17 cellular contexts compared by ENCODE assay signal in genomic region chr9:130275156-130275555, GRCh38. TPM values are rescaled to one million over a fixed set of nuclear protein-coding genes. Genes with fewer than 3 reads are reported as not detected.
DNase-seq lines count a peak whose midpoint lies in the region; ATAC-seq and TF ChIP-seq lines count a peak whose summit lies in the region.
"Had no signal": no experiment of that assay in that cellular context is flagged by ENCODE, and none has a peak within 500 bp of the region (broad histone marks: within the 10 kb centered on the region; RNA-seq: fewer than 3 reads in every experiment).

No MANE protein-coding gene starts in this region.

- intact Hi-C loops in thyroid gland (cut with DNase I) = no loop called here

- H2AFZ ChIP-seq in GM23248 = no peak overlapping the region

- WGBS in suprapubic skin = 92% methylated on average over 9 of the region's 9 CpGs
- WGBS in GM23248 (ENCODE audit: low coverage in 1 of 2, low lambda C conversion rate in 2 of 2, missing lambda C conversion rate in 2 of 2), 2 experiments = 58 to 67% methylated on average over 9 of the region's 9 CpGs
- 81 to 89% methylated on average over 9 of the region's 9 CpGs for WGBS in thyroid gland, 2 donors

- no peaks in the 10 kb centered on the region for H3K27me3 ChIP-seq in BLaER1
- no peaks in the 10 kb centered on the region for H3K27me3 ChIP-seq in SJCRH30
- no peaks in the 10 kb centered on the region for H3K27me3 ChIP-seq in suprapubic skin
- H3K27me3 ChIP-seq in GM23248 (replicated peaks; ENCODE audit: insufficient read depth) = peaks cover 4% of the 10 kb centered on the region; the same call in 1 of the 2 replicates
- H3K27me3 ChIP-seq in thyroid gland = peaks cover 4% of the 10 kb centered on the region

- H3K9ac ChIP-seq in BLaER1 (0 out of 2 replicates have a peak overlapping the region, but pooled peaks have one; percentile 28), GM23248 (no peak overlapping the region)

- H3F3A ChIP-seq in GM23248 (ENCODE audit: insufficient read depth) = no peaks in the 10 kb centered on the region

- peaks cover 14% of the 10 kb centered on the region for H3K4me1 ChIP-seq in BLaER1
- peaks cover 37% of the 10 kb centered on the region for H3K4me1 ChIP-seq in SJCRH30
- no peaks in the 10 kb centered on the region for H3K4me1 ChIP-seq in suprapubic skin
- no peaks in the 10 kb centered on the region for H3K4me1 ChIP-seq in GM23248 (ENCODE audit: insufficient read depth)
- peaks cover 0 to 4% of the 10 kb centered on the region in 2 donors for H3K4me1 ChIP-seq in thyroid gland
- H3K4me1 ChIP-seq: Caco-2 had no signal

- in situ Hi-C loops in GM23248 (cut with MboI) = no loop called here

- no peak overlapping the region for H3K4me3 ChIP-seq in BLaER1
- H3K4me3 ChIP-seq in SJCRH30 = no peak overlapping the region
- H3K4me3 ChIP-seq in suprapubic skin = no peak overlapping the region
- H3K4me3 ChIP-seq in GM23248 = no peak overlapping the region
- H3K4me3 ChIP-seq in thyroid gland (replicated peaks in 1 of 3) = no peak overlapping the region

- H3K27ac ChIP-seq in BLaER1 = no peak overlapping the region
- peak overlapping the region; percentile 30; the same call in 1 of the 2 replicates for H3K27ac ChIP-seq in SJCRH30
- H3K27ac ChIP-seq in suprapubic skin = no peak overlapping the region
- no peak overlapping the region for H3K27ac ChIP-seq in GM23248
- H3K27ac ChIP-seq in thyroid gland = no peak overlapping the region
- H3K27ac ChIP-seq: HL-60 had no signal

- ATAC-seq in GM21515 (IDR thresholded peaks at IDR 0.05; ENCODE audit: unreplicated experiment) = no peak

- DNase-seq in SJCRH30 (no peak), mesenteric fat pad (ENCODE audit: low spot score) (peak; percentile 73), suprapubic skin (ENCODE audit: low spot score in 2 of 2) (peak; percentile 23 to 33), GM23248 (no peak), thyroid gland (no peak)
- DNase-seq: 8988T; C1 segment of cervical spinal cord; Caco-2; CD4-positive, alpha-beta T cell; DMS153; DMS79; GDM1; GOT3; H9 had no signal

- H3K9me3 ChIP-seq in BLaER1 = no peaks in the 10 kb centered on the region
- no peaks in the 10 kb centered on the region for H3K9me3 ChIP-seq in SJCRH30 (replicated peaks)
- no peaks in the 10 kb centered on the region for H3K9me3 ChIP-seq in suprapubic skin
- no peaks in the 10 kb centered on the region for H3K9me3 ChIP-seq in GM23248 (ENCODE audit: low read depth)
- no peaks in the 10 kb centered on the region for H3K9me3 ChIP-seq in thyroid gland
- H3K9me3 ChIP-seq: Caco-2 had no signal

- H3K4me2 ChIP-seq in BLaER1 (peak overlapping the region; percentile 75), GM23248 (ENCODE audit: unreplicated experiment) (no peak overlapping the region)

- H4K20me1 ChIP-seq in BLaER1 = no peaks in the 10 kb centered on the region
- H4K20me1 ChIP-seq in GM23248 (ENCODE audit: insufficient read depth) = no peaks in the 10 kb centered on the region

- H3K9me2 ChIP-seq in GM23248 (ENCODE audit: insufficient read depth) = no peaks in the 10 kb centered on the region

- TF ChIP-seq EP300 in suprapubic skin (IDR thresholded peaks at IDR 0.05) = no peak

- H3K79me2 ChIP-seq in GM23248 (ENCODE audit: insufficient read depth) = no peaks in the 10 kb centered on the region

- no peaks in the 10 kb centered on the region for H3K36me3 ChIP-seq in BLaER1
- H3K36me3 ChIP-seq in SJCRH30 = no peaks in the 10 kb centered on the region
- H3K36me3 ChIP-seq in suprapubic skin = no peaks in the 10 kb centered on the region
- no peaks in the 10 kb centered on the region for H3K36me3 ChIP-seq in GM23248 (ENCODE audit: low read depth)
- no peaks in the 10 kb centered on the region for H3K36me3 ChIP-seq in thyroid gland

- TF ChIP-seq POLR2A in suprapubic skin (IDR thresholded peaks at IDR 0.05) (no peak), thyroid gland (IDR thresholded peaks at IDR 0.05) (no peak)

- no peak for TF ChIP-seq CTCF in suprapubic skin (IDR thresholded peaks at IDR 0.05)
- no peak for TF ChIP-seq CTCF in thyroid gland (IDR thresholded peaks at IDR 0.05)

RNA-seq across cellular contexts. Expression of gene HMCN2, which starts 9.6 kb away (rescaled TPM):
- total RNA-seq in SJCRH30 (2014; rRNA removed; shearing (Covaris generic)) = 5.6 and 5.8 TPM in 2 replicates
- total RNA-seq in mesenteric fat pad (3.1 TPM), suprapubic skin (1 to 10 TPM; 1.3 to 6.3 (median 3.5) TPM), thyroid gland (1 to 10 TPM; 1.7 to 5.5 (median 3.5) TPM)
- not detected in 2 replicates for total RNA-seq in GM23248 (2014; rRNA removed; shearing (Covaris generic))
- polyA plus RNA-seq in GM23248 (2016; fragmentation: Nextera tagmentation; extraction: Ambion mirVana) = not detected in 2 replicates
- total RNA-seq: CD4-positive, alpha-beta T cell had no signal

Comparison
In these comparisons a context has a peak if more than half of its experiments do, and no peak if none do; other contexts are left out.
1. DNase-seq: peak in mesenteric fat pad (single experiment) and suprapubic skin (2 of 2); none in SJCRH30 (0 of 2), GM23248 (single experiment) and thyroid gland (0 of 2).